Comparison of ENCODE assay signal across 8 cellular contexts in genomic region chr4:7973545-7973981, GRCh38. TPM values are rescaled to one million over a fixed set of nuclear protein-coding genes. Genes with fewer than 3 reads are reported as not detected.
DNase-seq lines count a peak whose midpoint lies in the region; ATAC-seq and TF ChIP-seq lines count a peak whose summit lies in the region.
"Had no signal": no experiment of that assay in that cellular context is flagged by ENCODE, and none has a peak within 500 bp of the region (broad histone marks: within the 10 kb centered on the region; RNA-seq: fewer than 3 reads in every experiment).

No MANE protein-coding gene starts in this region.

- DNase-seq in GM12865 (ENCODE audit: low read depth) (peak; percentile 31), T1000 (lab: John Stamatoyannopoulos, UW) (peak; percentile 32), esophagus squamous epithelium (lab: John Stamatoyannopoulos, UW) (no peak), sigmoid colon (no peak), WTC11 (ENCODE audit: low spot score) (no peak), left ventricle myocardium inferior (no peak)
- DNase-seq: activated CD4-positive, alpha-beta T cell treated with anti-CD3 and anti-CD28 coated beads for 4 hours had no signal

- no peaks in the 10 kb centered on the region for H3K9me3 Mint-ChIP-seq in WTC11

- peak overlapping the region; percentile 40 to 78 (median 59) for H3K27ac ChIP-seq in esophagus squamous epithelium
- peak overlapping the region in 3 of 4 donors; percentile 39 to 65 (median 64) for H3K27ac ChIP-seq in sigmoid colon
- H3K27ac ChIP-seq in left ventricle myocardium inferior (replicated peaks), result no peak overlapping the region

- intact Hi-C loops in esophagus squamous epithelium (cut with DNase I) (no loop called here), sigmoid colon (cut with DNase I) (loop anchor here (5.0 kb wide), 1 partner anchor 166 kb away; no protein-coding TSS in a partner anchor), left ventricle myocardium inferior (cut with micrococcal nuclease) (no loop called here)

- POLR2A ChIA-PET in WTC11 (lab: Charles Lee), result no interaction called here

- TF ChIP-seq POLR2A in esophagus squamous epithelium (IDR thresholded peaks at IDR 0.05), result no peak
- TF ChIP-seq POLR2A in sigmoid colon (IDR thresholded peaks at IDR 0.05), result no peak

- no peaks in the 10 kb centered on the region for H3K27me3 Mint-ChIP-seq in WTC11 (ENCODE audit: low read depth)

- no peaks in the 10 kb centered on the region for H3K27me3 ChIP-seq in esophagus squamous epithelium
- H3K27me3 ChIP-seq in sigmoid colon, result no peaks in the 10 kb centered on the region
- no peaks in the 10 kb centered on the region for H3K27me3 ChIP-seq in left ventricle myocardium inferior (ENCODE audit: low read depth)

- CTCF ChIA-PET in WTC11 (lab: Charles Lee), result interaction anchor here (0.9 kb wide), 1 partner anchor 211 kb away, joined by 4 read pairs; no protein-coding TSS in a partner anchor

- H3K27ac Mint-ChIP-seq in WTC11, result no peak overlapping the region

- H3K4me1 Mint-ChIP-seq in WTC11, result peaks cover 39% of the 10 kb centered on the region

- H3K4me3 ChIP-seq in GM12865 (ENCODE audit: low read depth, low read length) (no peak overlapping the region), esophagus squamous epithelium (no peak overlapping the region), sigmoid colon (no peak overlapping the region), left ventricle myocardium inferior (no peak overlapping the region)

- H3K4me3 Mint-ChIP-seq in WTC11, result no peak overlapping the region

- H3K36me3 ChIP-seq in esophagus squamous epithelium, result no peaks in the 10 kb centered on the region
- H3K36me3 ChIP-seq in sigmoid colon, result no peaks in the 10 kb centered on the region
- H3K36me3 ChIP-seq in left ventricle myocardium inferior, result no peaks in the 10 kb centered on the region

- H3K4me1 ChIP-seq in esophagus squamous epithelium (peaks cover 35 to 70% (median 56%) of the 10 kb centered on the region in 3 donors), sigmoid colon (peaks cover 0 to 58% (median 46%) of the 10 kb centered on the region in 4 donors), left ventricle myocardium inferior (peaks cover 54% of the 10 kb centered on the region)

- no peak for ATAC-seq in WTC11
- no peak for ATAC-seq in GM21737 (IDR thresholded peaks at IDR 0.05; ENCODE audit: unreplicated experiment)

- WGBS in esophagus squamous epithelium, 2 donors, result 24 to 49% methylated on average over 7 to 8 of the region's 10 CpGs
- WGBS in sigmoid colon, 2 donors, result 24 to 70% methylated on average over 10 of the region's 10 CpGs

- no peak for TF ChIP-seq EP300 in sigmoid colon (IDR thresholded peaks at IDR 0.05)

- no peaks in the 10 kb centered on the region for H3K9me3 ChIP-seq in esophagus squamous epithelium
- H3K9me3 ChIP-seq in sigmoid colon, result no peaks in the 10 kb centered on the region
- H3K9me3 ChIP-seq in left ventricle myocardium inferior (replicated peaks), result no peaks in the 10 kb centered on the region

- H3K36me3 Mint-ChIP-seq in WTC11, result no peaks in the 10 kb centered on the region

- no peak for TF ChIP-seq CTCF in GM12865 (IDR thresholded peaks at IDR 0.05; ENCODE audit: insufficient read depth, low read depth, low read length, missing control alignments)
- no peak for TF ChIP-seq CTCF in esophagus squamous epithelium (IDR thresholded peaks at IDR 0.05)
- TF ChIP-seq CTCF in sigmoid colon (IDR thresholded peaks at IDR 0.05), result no peak
- TF ChIP-seq CTCF in WTC11 (IDR thresholded peaks at IDR 0.05), result no peak
- no peak for TF ChIP-seq CTCF in left ventricle myocardium inferior (IDR thresholded peaks at IDR 0.05; ENCODE audit: borderline replicate concordance)

TF ChIP-seq in WTC11, 78 proteins besides CTCF, POLR2A, EP300 and RAD21:
- TF ChIP-seq ZNF263 (CRISPR knock-in tag; IDR thresholded peaks at IDR 0.05; ENCODE audit: low read depth) (no peak), E2F1 (CRISPR knock-in tag; IDR thresholded peaks at IDR 0.05) (no peak), ATF3 (CRISPR knock-in tag; conservative IDR thresholded peaks at IDR 0.05) (no peak), ZNF423 (CRISPR knock-in tag; IDR thresholded peaks at IDR 0.05) (no peak), FOXP1 (CRISPR knock-in tag; IDR thresholded peaks at IDR 0.05; ENCODE audit: borderline replicate concordance) (no peak)

RNA-seq across cellular contexts. Expression of gene AFAP1, which starts 33.9 kb away (rescaled TPM):
- total RNA-seq in esophagus squamous epithelium (10 to 100 TPM in 2 of 4 donors, 1 to 10 TPM in 2; 4.4 to 16.6 (median 10.7) TPM), sigmoid colon (10 to 100 TPM; 24.0 to 51.3 (median 38.2) TPM), WTC11 (2021) (17.6 to 23.6 TPM (median 18.0 TPM) in 3 replicates), left ventricle myocardium inferior (6.8 TPM)
- 10 to 100 TPM in 1 of 3 donors, 1 to 10 TPM in 2; 7.6 to 14.5 (median 9.6) TPM for polyA plus RNA-seq in sigmoid colon

Comparison
In these comparisons a context has a peak if more than half of its experiments do, and no peak if none do; other contexts are left out.
1. DNase-seq: peak in GM12865 (single experiment) and T1000 (single experiment); none in esophagus squamous epithelium (single experiment), sigmoid colon (single experiment), WTC11 (single experiment) and left ventricle myocardium inferior (single experiment).